Comparison of ENCODE assay signal across 1 cellular context in the genomic region with DNA sequence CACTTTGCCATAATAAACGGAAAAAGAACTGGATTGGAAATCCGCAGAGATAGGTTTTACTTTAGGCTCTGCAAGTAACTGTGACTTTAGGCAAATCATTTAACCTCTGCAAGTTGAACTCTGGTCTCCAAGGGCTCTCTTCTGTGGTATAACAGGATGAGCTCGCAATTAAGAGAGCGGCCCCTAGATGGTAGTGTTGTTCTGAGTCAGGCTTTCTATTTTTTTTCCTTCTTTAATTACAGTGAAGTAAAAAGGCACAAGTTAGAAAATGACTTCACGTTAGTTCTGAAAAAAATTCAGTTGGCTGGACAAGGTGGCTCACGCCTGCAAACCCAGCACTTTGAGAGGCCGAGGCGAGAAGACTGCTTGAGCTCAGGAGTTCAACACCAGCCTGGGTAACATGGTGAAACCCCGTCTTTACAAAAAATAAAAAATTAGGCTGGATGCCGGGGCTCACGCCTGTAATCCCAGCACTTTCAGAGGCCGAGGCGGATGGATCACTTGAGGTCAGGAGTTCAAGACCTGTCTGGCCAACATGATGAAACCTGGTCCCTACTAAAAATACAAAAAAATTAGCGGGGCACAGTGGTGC.
A peak's percentile ranks its signal among the peaks of the same experiment; 100 is the strongest.
TF ChIP-seq lines count a peak whose summit lies in the region.

No MANE protein-coding gene starts in this region.

TF ChIP-seq in HepG2, 621 proteins besides CTCF, POLR2A, EP300 and RAD21 (continued from another document):
- TF ChIP-seq ZNF331 (CRISPR knock-in tag; IDR thresholded peaks at IDR 0.05) (peak; percentile 12; the same call in 1 of the 2 replicates), LCORL (IDR thresholded peaks at IDR 0.05) (no peak), LCORL (CRISPR knock-in tag; IDR thresholded peaks at IDR 0.05) (0 out of 2 replicates have a peak, but pooled peaks have one; percentile 18), ZNF501 (CRISPR knock-in tag; IDR thresholded peaks at IDR 0.05) (peak; percentile 22; the same call in 1 of the 2 replicates), ZNF460 (CRISPR knock-in tag; IDR thresholded peaks at IDR 0.05; ENCODE audit: borderline replicate concordance) (0 out of 2 replicates have a peak, but pooled peaks have one; percentile 35), HNF4A (CRISPR knock-in tag; IDR thresholded peaks at IDR 0.05) (peak; percentile 66; the same call in 1 of the 2 replicates), STAG1 (CRISPR knock-in tag; IDR thresholded peaks at IDR 0.05) (peak; percentile 85), TEAD3 (CRISPR knock-in tag; optimal IDR thresholded peaks at IDR 0.05; ENCODE audit: borderline replicate concordance) (peak; percentile 11), SMC3 (IDR thresholded peaks at IDR 0.05; ENCODE audit: low read length) (peak; percentile 61; the same call in 1 of the 2 replicates), SAP130 (CRISPR knock-in tag; IDR thresholded peaks at IDR 0.05; ENCODE audit: low read depth) (0 out of 2 replicates have a peak, but pooled peaks have one; percentile 14), ISL2 (CRISPR knock-in tag; IDR thresholded peaks at IDR 0.05) (no peak)
- TF ChIP-seq, protein P1, sequence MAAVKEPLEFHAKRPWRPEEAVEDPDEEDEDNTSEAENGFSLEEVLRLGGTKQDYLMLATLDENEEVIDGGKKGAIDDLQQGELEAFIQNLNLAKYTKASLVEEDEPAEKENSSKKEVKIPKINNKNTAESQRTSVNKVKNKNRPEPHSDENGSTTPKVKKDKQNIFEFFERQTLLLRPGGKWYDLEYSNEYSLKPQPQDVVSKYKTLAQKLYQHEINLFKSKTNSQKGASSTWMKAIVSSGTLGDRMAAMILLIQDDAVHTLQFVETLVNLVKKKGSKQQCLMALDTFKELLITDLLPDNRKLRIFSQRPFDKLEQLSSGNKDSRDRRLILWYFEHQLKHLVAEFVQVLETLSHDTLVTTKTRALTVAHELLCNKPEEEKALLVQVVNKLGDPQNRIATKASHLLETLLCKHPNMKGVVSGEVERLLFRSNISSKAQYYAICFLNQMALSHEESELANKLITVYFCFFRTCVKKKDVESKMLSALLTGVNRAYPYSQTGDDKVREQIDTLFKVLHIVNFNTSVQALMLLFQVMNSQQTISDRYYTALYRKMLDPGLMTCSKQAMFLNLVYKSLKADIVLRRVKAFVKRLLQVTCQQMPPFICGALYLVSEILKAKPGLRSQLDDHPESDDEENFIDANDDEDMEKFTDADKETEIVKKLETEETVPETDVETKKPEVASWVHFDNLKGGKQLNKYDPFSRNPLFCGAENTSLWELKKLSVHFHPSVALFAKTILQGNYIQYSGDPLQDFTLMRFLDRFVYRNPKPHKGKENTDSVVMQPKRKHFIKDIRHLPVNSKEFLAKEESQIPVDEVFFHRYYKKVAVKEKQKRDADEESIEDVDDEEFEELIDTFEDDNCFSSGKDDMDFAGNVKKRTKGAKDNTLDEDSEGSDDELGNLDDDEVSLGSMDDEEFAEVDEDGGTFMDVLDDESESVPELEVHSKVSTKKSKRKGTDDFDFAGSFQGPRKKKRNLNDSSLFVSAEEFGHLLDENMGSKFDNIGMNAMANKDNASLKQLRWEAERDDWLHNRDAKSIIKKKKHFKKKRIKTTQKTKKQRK (IDR thresholded peaks at IDR 0.05; ENCODE audit: low read length) = no peak
- TF ChIP-seq, protein P2, sequence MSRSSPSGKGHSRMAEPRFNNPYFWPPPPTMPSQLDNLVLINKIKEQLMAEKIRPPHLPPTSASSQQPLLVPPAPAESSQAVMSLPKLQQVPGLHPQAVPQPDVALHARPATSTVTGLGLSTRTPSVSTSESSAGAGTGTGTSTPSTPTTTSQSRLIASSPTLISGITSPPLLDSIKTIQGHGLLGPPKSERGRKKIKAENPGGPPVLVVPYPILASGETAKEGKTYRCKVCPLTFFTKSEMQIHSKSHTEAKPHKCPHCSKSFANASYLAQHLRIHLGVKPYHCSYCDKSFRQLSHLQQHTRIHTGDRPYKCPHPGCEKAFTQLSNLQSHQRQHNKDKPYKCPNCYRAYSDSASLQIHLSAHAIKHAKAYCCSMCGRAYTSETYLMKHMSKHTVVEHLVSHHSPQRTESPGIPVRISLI (CRISPR knock-in tag; IDR thresholded peaks at IDR 0.05; ENCODE audit: borderline replicate concordance) = peak; percentile 83; the same call in 1 of the 2 replicates
